In genomic region chr7:114502454-114503254, GRCh38 we compare ENCODE assay signal across 11 cellular contexts.
DNase-seq lines count a peak whose midpoint lies in the region; ATAC-seq lines count a peak whose summit lies in the region.
"Had no signal": no experiment of that assay in that cellular context is flagged by ENCODE, and none has a peak within 500 bp of the region (broad histone marks: within the 10 kb centered on the region; RNA-seq: fewer than 3 reads in every experiment).

No MANE protein-coding gene starts in this region.

- DNase-seq in DMS 273 (lab: John Stamatoyannopoulos, UW; ENCODE audit: unreplicated experiment) = peak; percentile 63
- DNase-seq in DMS 273 treated with DMSO at 0.1 percent for 48 hours (lab: John Stamatoyannopoulos, UW) = no peak
- DNase-seq in NCI-H774 (lab: John Stamatoyannopoulos, UW) = peak; percentile 24
- peak; percentile 74 for DNase-seq in fibroblast of gingiva (ENCODE audit: low read depth)
- DNase-seq in skeletal muscle cell (ENCODE audit: low read depth) = peak; percentile 45
- no peak for DNase-seq in activated CD8-positive, alpha-beta memory T cell treated with anti-CD3 and anti-CD28 coated beads for 24 hours
- DNase-seq in D341Med (ENCODE audit: low spot score) = no peak
- DNase-seq: activated CD4-positive, alpha-beta T cell treated with anti-CD3 and anti-CD28 coated beads for 48 hours; effector CD8-positive, alpha-beta T cell had no signal

- ATAC-seq in HG03280 (IDR thresholded peaks at IDR 0.05; ENCODE audit: unreplicated experiment) = no peak

- no peak overlapping the region for H3K4me3 ChIP-seq in skeletal muscle cell (ENCODE audit: low read depth, low read length)
- H3K4me3 ChIP-seq: smooth muscle cell had no signal

Comparison
In these comparisons a context has a peak if more than half of its experiments do, and no peak if none do; other contexts are left out.
1. DNase-seq: peak in DMS 273 (single experiment), NCI-H774 (single experiment), fibroblast of gingiva (single experiment) and skeletal muscle cell (single experiment); none in DMS 273 treated with DMSO at 0.1 percent for 48 hours (single experiment), activated CD8-positive, alpha-beta memory T cell treated with anti-CD3 and anti-CD28 coated beads for 24 hours (single experiment) and D341Med (single experiment).